Comparison of ENCODE assay signal across 26 cellular contexts in genomic region chr3:14338898-14339458, GRCh38.
"Had no signal": no experiment of that assay in that cellular context is flagged by ENCODE, and none has a peak within 500 bp of the region (broad histone marks: within the 10 kb centered on the region; RNA-seq: fewer than 3 reads in every experiment).

No MANE protein-coding gene starts in this region.

- H3K27ac ChIP-seq: brain microvascular endothelial cell, coronary artery, dorsolateral prefrontal cortex, foreskin keratinocyte, heart left ventricle had no signal

- H3K4me1 ChIP-seq: foreskin keratinocyte had no signal

- FAIRE-seq: astrocyte, bronchial epithelial cell had no signal

- DNase-seq: activated CD4-positive, alpha-beta T cell treated with anti-CD3 and anti-CD28 coated beads for 1 hour; activated CD4-positive, alpha-beta T cell treated with anti-CD3 and anti-CD28 coated beads for 4 hours; activated CD4-positive, alpha-beta T cell treated with anti-CD3 and anti-CD28 coated beads, Interleukin-2, amount 50 U/mL, for 1 hour; activated CD4-positive, alpha-beta T cell treated with anti-CD3 and anti-CD28 coated beads, Interleukin-2, amount 50 U/mL, for 48 hours; activated CD8-positive, alpha-beta memory T cell treated with anti-CD3 and anti-CD28 coated beads for 24 hours; activated CD8-positive, alpha-beta T cell treated with anti-CD3 and anti-CD28 coated beads for 36 hours; activated effector memory CD4-positive, alpha-beta T cell treated with Interleukin-2 at 50 U/mL for 16 hours; activated gamma-delta T cell treated with Interleukin-2 at 50 U/mL for 16 hours; activated naive CD4-positive, alpha-beta T cell treated with anti-CD3 and anti-CD28 coated beads, Interleukin-2, amount 50 U/mL, for 16 hours; activated naive CD4-positive, alpha-beta T cell treated with Interleukin-2 at 50 U/mL for 16 hours; activated T-cell treated with anti-CD3 and anti-CD28 coated beads, Interleukin-2, amount 50 U/mL, for 4 hours; amniotic stem cell; anterior cingulate cortex; brain microvascular endothelial cell; dorsolateral prefrontal cortex; effector memory CD4-positive, alpha-beta T cell; endodermal cell; foreskin keratinocyte; gastrocnemius medialis; glutamatergic neuron; heart left ventricle; T-helper 1 cell; T-helper 17 cell had no signal

- H3K4me3 ChIP-seq: coronary artery, dorsolateral prefrontal cortex, gastrocnemius medialis, heart left ventricle had no signal

- H3K27me3 ChIP-seq: brain microvascular endothelial cell had no signal

- H3K9me3 ChIP-seq: gastrocnemius medialis, heart left ventricle had no signal

- H3K36me3 ChIP-seq: brain microvascular endothelial cell, gastrocnemius medialis, heart left ventricle had no signal
